In the genomic region with DNA sequence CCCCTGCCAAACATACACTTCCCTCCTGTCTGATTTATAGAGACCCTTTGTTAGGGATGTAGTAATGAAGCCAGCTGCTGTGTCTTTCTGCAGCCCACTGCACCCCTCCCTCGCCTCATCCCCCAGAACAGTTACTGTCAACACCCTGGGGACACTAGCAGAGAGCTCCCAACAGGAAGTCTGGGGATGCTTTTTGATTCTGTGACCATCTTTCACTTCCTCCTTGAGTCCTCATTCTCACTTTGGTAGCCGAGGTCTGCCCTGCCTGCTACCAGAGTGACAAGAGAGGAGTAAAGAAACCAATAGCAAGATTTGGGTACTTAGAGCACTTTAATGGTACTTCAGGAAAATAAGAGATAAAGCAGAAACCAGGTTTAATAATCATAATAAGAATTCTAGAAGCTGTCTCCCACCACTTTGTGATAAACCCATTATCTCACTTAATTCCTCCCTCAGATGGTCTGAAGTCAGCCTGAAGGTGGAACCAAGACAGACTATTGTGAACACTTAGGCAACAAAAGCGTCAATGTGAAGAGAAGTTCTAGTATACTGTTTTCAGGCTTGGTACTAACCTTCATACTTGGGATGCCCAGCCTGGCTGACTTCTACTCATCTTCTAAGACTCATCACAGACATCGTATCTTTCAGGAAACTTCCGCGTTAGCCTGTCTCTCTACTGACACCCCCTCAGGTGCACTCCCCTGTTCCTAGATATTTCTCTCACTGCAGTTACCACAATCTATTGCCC, we compare ENCODE assay signal across 8 cellular contexts.
DNase-seq lines count a peak whose midpoint lies in the region; ATAC-seq and TF ChIP-seq lines count a peak whose summit lies in the region.

No MANE protein-coding gene starts in this region.

- H3K9me3 Mint-ChIP-seq in CD8-positive, alpha-beta T cell: no peaks in the 10 kb centered on the region

- H3K36me3 ChIP-seq in CD8-positive, alpha-beta T cell (ENCODE audit: insufficient read depth, low read length): no peaks in the 10 kb centered on the region

- H3K4me1 ChIP-seq in CD8-positive, alpha-beta T cell (ENCODE audit: insufficient read depth, low read length): peaks cover 8% of the 10 kb centered on the region

- peaks cover 12% of the 10 kb centered on the region for H3K4me1 Mint-ChIP-seq in CD8-positive, alpha-beta T cell (ENCODE audit: low read depth)

- no peak overlapping the region for H3K4me3 Mint-ChIP-seq in CD8-positive, alpha-beta T cell

- peak; percentile 31 for ATAC-seq in CD8-positive, alpha-beta T cell
- ATAC-seq in GM19372 (IDR thresholded peaks at IDR 0.05; ENCODE audit: low read depth, unreplicated experiment) (peak; percentile 98), HG03135 (IDR thresholded peaks at IDR 0.05; ENCODE audit: unreplicated experiment) (peak; percentile 98)

- no peak overlapping the region for H3K27ac ChIP-seq in CD8-positive, alpha-beta T cell (ENCODE audit: low read depth, low read length)

- CTCF ChIA-PET in CD8-positive, alpha-beta T cell (lab: Charles Lee): no interaction called here

- no peaks in the 10 kb centered on the region for H3K27me3 Mint-ChIP-seq in CD8-positive, alpha-beta T cell (ENCODE audit: low read depth)

- no peaks in the 10 kb centered on the region for H3K9me3 ChIP-seq in CD8-positive, alpha-beta T cell (ENCODE audit: low read length)

- TF ChIP-seq CTCF in CD8-positive, alpha-beta T cell (IDR thresholded peaks at IDR 0.05): no peak

- intact Hi-C loops in CD8-positive, alpha-beta T cell (cut with DNase I, micrococcal nuclease): no loop called here

- DNase-seq in CD8-positive, alpha-beta T cell: no peak
- peak; percentile 36 for DNase-seq in SKM-1 (lab: John Stamatoyannopoulos, UW; ENCODE audit: unreplicated experiment)
- DNase-seq in COLO829 (ENCODE audit: low spot score): no peak
- DNase-seq in activated CD8-positive, alpha-beta memory T cell treated with anti-CD3 and anti-CD28 coated beads, Interleukin-2, amount 50 U/mL, for 4 hours: no peak
- DNase-seq in A172 (ENCODE audit: low spot score): no peak
- DNase-seq in NCI-H2107 treated with DMSO at 0.1 percent for 48 hours (lab: John Stamatoyannopoulos, UW; ENCODE audit: unreplicated experiment): no peak

- H3K27me3 ChIP-seq in CD8-positive, alpha-beta T cell (ENCODE audit: insufficient read depth, low read length): no peaks in the 10 kb centered on the region

- H3K36me3 Mint-ChIP-seq in CD8-positive, alpha-beta T cell: no peaks in the 10 kb centered on the region

- no peak overlapping the region for H3K27ac Mint-ChIP-seq in CD8-positive, alpha-beta T cell

- H3K4me3 ChIP-seq in CD8-positive, alpha-beta T cell (ENCODE audit: low read depth, low read length): no peak overlapping the region

- POLR2A ChIA-PET in CD8-positive, alpha-beta T cell (lab: Charles Lee): no interaction called here

Comparison
In these comparisons a context has a peak if more than half of its experiments do, and no peak if none do; other contexts are left out.
1. ATAC-seq: peak in every context shown above with its lines; median percentile 98 in GM19372; 98 in HG03135; 31 in CD8-positive, alpha-beta T cell.